In the genomic region with DNA sequence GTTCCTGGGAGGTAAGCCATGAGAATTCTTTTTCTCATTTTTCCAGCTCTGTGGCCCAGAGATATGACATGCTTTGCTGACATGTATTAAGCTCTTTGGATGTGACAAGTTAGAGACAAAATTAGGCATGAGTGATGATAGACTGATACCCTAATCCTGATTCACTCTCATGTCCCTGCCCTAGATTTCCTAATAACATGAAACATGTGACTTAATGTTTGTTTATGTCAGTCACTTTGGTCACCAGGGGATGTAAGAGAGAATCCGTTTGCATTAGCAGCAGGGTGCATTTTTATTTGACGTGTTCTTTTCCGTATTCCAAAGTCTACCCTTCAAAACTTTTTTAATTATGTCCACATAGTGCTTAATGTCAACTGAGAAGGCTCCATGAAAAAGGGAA, we compare ENCODE assay signal across 22 cellular contexts.
DNase-seq lines count a peak whose midpoint lies in the region; ATAC-seq and TF ChIP-seq lines count a peak whose summit lies in the region.
"Had no signal": no experiment of that assay in that cellular context is flagged by ENCODE, and none has a peak within 500 bp of the region (broad histone marks: within the 10 kb centered on the region; RNA-seq: fewer than 3 reads in every experiment).

No MANE protein-coding gene starts in this region.

- intact Hi-C loops in psoas muscle (cut with DNase I) = no loop called here
- intact Hi-C loops in activated CD4-positive, alpha-beta memory T cell treated with anti-CD3 and anti-CD28 coated beads for 36 hours (cut with micrococcal nuclease) = no loop called here

- 37 to 52% (median 41%) methylated on average over 3 of the region's 3 CpGs for WGBS in psoas muscle, 3 donors

- ATAC-seq in psoas muscle = peak; percentile 47 to 93 (median 77)
- ATAC-seq: activated CD8-positive, alpha-beta memory T cell treated with anti-CD3 and anti-CD28 coated beads, Interleukin-2, amount 10 ng/mL, durations not matched to agents 7 days and 5 days had no signal

- H3K4me3 Mint-ChIP-seq in activated CD4-positive, alpha-beta memory T cell treated with anti-CD3 and anti-CD28 coated beads for 36 hours = no peak overlapping the region
- H3K4me3 Mint-ChIP-seq: activated B cell treated with CpG ODN at 0.5 μM for 24 hours; activated CD8-positive, alpha-beta memory T cell treated with anti-CD3 and anti-CD28 coated beads, Interleukin-2, amount 10 ng/mL, durations not matched to agents 7 days and 5 days had no signal

- no peaks in the 10 kb centered on the region for H3K27me3 ChIP-seq in psoas muscle (ENCODE audit: insufficient read depth in 3 of 3, low read length in 2 of 3)
- H3K27me3 ChIP-seq: uterus had no signal

- POLR2A ChIA-PET in activated CD4-positive, alpha-beta memory T cell treated with anti-CD3 and anti-CD28 coated beads for 36 hours (lab: Charles Lee) = no interaction called here

- no peak overlapping the region for H3K4me3 ChIP-seq in coronary artery
- no peak overlapping the region for H3K4me3 ChIP-seq in psoas muscle
- H3K4me3 ChIP-seq: smooth muscle cell, uterus had no signal

- CTCF ChIA-PET in activated CD4-positive, alpha-beta memory T cell treated with anti-CD3 and anti-CD28 coated beads for 36 hours (lab: Charles Lee) = no interaction called here

- TF ChIP-seq CTCF in coronary artery (IDR thresholded peaks at IDR 0.05) (no peak), psoas muscle (IDR thresholded peaks at IDR 0.05) (no peak)

- H3K36me3 ChIP-seq in psoas muscle (ENCODE audit: insufficient read depth in 1 of 2, low read depth in 1 of 2) = no peaks in the 10 kb centered on the region
- H3K36me3 ChIP-seq: uterus had no signal

- H3K9me3 ChIP-seq in psoas muscle = no peaks in the 10 kb centered on the region
- H3K9me3 ChIP-seq: uterus had no signal

- H3K27ac Mint-ChIP-seq in activated CD4-positive, alpha-beta memory T cell treated with anti-CD3 and anti-CD28 coated beads for 36 hours = no peak overlapping the region
- H3K27ac Mint-ChIP-seq: activated B cell treated with CpG ODN at 0.5 μM for 24 hours; activated CD8-positive, alpha-beta memory T cell treated with anti-CD3 and anti-CD28 coated beads, Interleukin-2, amount 10 ng/mL, durations not matched to agents 7 days and 5 days had no signal

- H3K27ac ChIP-seq in coronary artery = peak overlapping the region; percentile 46 to 57
- H3K27ac ChIP-seq in psoas muscle = no peak overlapping the region
- H3K27ac ChIP-seq: C4-2B, uterus had no signal

- no peaks in the 10 kb centered on the region for H3K36me3 Mint-ChIP-seq in activated CD4-positive, alpha-beta memory T cell treated with anti-CD3 and anti-CD28 coated beads for 36 hours
- H3K36me3 Mint-ChIP-seq: activated CD8-positive, alpha-beta memory T cell treated with anti-CD3 and anti-CD28 coated beads, Interleukin-2, amount 10 ng/mL, durations not matched to agents 7 days and 5 days had no signal

- no peaks in the 10 kb centered on the region for H3K9me3 Mint-ChIP-seq in activated CD4-positive, alpha-beta memory T cell treated with anti-CD3 and anti-CD28 coated beads for 36 hours
- H3K9me3 Mint-ChIP-seq: activated B cell treated with CpG ODN at 0.5 μM for 24 hours had no signal

- DNase-seq in DMS53 treated with DMSO at 0.1 percent for 48 hours (lab: John Stamatoyannopoulos, UW; ENCODE audit: unreplicated experiment) (peak; percentile 13), NCI-H345 treated with DMSO at 0.1 percent for 48 hours (lab: John Stamatoyannopoulos, UW; ENCODE audit: unreplicated experiment) (peak; percentile 4), coronary artery (ENCODE audit: low spot score) (no peak), psoas muscle (no peak), mucosa of gallbladder (ENCODE audit: low spot score) (no peak), SHP77 (lab: John Stamatoyannopoulos, UW) (no peak)
- no peak for DNase-seq in activated CD4-positive, alpha-beta memory T cell treated with anti-CD3 and anti-CD28 coated beads for 36 hours
- DNase-seq: activated B cell treated with CpG ODN at 0.5 μM for 24 hours; activated CD8-positive, alpha-beta memory T cell treated with anti-CD3 and anti-CD28 coated beads, Interleukin-2, amount 10 ng/mL, durations not matched to agents 7 days and 5 days; activated gamma-delta T cell; DND-41; effector memory CD4-positive, alpha-beta T cell; foreskin melanocyte; KG1; NCI-H1436; NCI-H524 treated with DMSO at 0.1 percent for 48 hours; nucleus accumbens; stimulated activated naive CD4-positive, alpha-beta T cell treated with Interleukin-2 at 50 U/mL for 16 hours; T-helper 1 cell; uterus had no signal

- H3K27me3 Mint-ChIP-seq in activated CD4-positive, alpha-beta memory T cell treated with anti-CD3 and anti-CD28 coated beads for 36 hours = peaks cover 3% of the 10 kb centered on the region
- H3K27me3 Mint-ChIP-seq: activated CD8-positive, alpha-beta memory T cell treated with anti-CD3 and anti-CD28 coated beads, Interleukin-2, amount 10 ng/mL, durations not matched to agents 7 days and 5 days had no signal

- no peaks in the 10 kb centered on the region for H3K4me1 ChIP-seq in psoas muscle
- H3K4me1 ChIP-seq: uterus had no signal

- no peaks in the 10 kb centered on the region for H3K4me1 Mint-ChIP-seq in activated CD4-positive, alpha-beta memory T cell treated with anti-CD3 and anti-CD28 coated beads for 36 hours (ENCODE audit: low read depth)
- H3K4me1 Mint-ChIP-seq: activated CD8-positive, alpha-beta memory T cell treated with anti-CD3 and anti-CD28 coated beads, Interleukin-2, amount 10 ng/mL, durations not matched to agents 7 days and 5 days had no signal

Comparison
In these comparisons a context has a peak if more than half of its experiments do, and no peak if none do; other contexts are left out.
1. DNase-seq: peak in DMS53 treated with DMSO at 0.1 percent for 48 hours (single experiment) and NCI-H345 treated with DMSO at 0.1 percent for 48 hours (single experiment); none in coronary artery (single experiment), psoas muscle (0 of 2), activated CD4-positive, alpha-beta memory T cell treated with anti-CD3 and anti-CD28 coated beads for 36 hours (single experiment), mucosa of gallbladder (single experiment) and SHP77 (0 of 2).